In the genomic region with DNA sequence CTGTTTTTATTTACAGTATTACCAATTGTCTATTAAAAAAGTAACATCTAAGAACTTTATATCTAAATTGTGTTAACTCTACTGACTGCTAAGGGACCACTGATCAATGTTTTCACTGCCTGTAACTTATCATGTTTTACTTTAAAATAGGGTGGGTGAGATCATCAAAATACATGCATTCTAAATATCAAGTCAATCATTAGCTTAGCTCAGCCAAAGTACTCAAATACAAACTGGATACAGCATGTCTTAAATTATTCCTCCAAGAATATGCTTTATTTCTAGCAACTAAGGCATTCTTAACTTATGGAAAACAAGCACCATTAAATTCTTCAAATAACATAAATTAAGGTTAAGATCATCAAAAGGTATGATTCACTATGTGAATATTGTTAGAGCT, we compare ENCODE assay signal across 16 cellular contexts.
DNase-seq lines count a peak whose midpoint lies in the region; ATAC-seq, FAIRE-seq and TF ChIP-seq lines count a peak whose summit lies in the region.
"Had no signal": no experiment of that assay in that cellular context is flagged by ENCODE, and none has a peak within 500 bp of the region (broad histone marks: within the 10 kb centered on the region; RNA-seq: fewer than 3 reads in every experiment).

No MANE protein-coding gene starts in this region.

- DNase-seq in DMS53 (lab: John Stamatoyannopoulos, UW) (peak; percentile 34), DMS53 treated with DMSO at 0.1 percent for 48 hours (lab: John Stamatoyannopoulos, UW; ENCODE audit: unreplicated experiment) (no peak), frontal cortex (ENCODE audit: low spot score in 2 of 2) (no peak), left kidney (ENCODE audit: low read depth, low spot score) (peak; percentile 9), renal cortical epithelial cell (ENCODE audit: low read depth) (peak; percentile 73), HUDEP-2 (lab: John Stamatoyannopoulos, UW; ENCODE audit: unreplicated experiment in 76 of 76) (no peak), NCI-H1105 (lab: John Stamatoyannopoulos, UW) (no peak)
- no peak for DNase-seq in activated CD8-positive, alpha-beta T cell treated with anti-CD3 and anti-CD28 coated beads for 36 hours
- DNase-seq: CD8-positive, alpha-beta T cell; DMS79 treated with DMSO at 0.1 percent for 48 hours; GF-D8; H9; IMR-90 had no signal

- CTCF ChIA-PET in activated CD8-positive, alpha-beta T cell treated with anti-CD3 and anti-CD28 coated beads for 36 hours (lab: Charles Lee), result no interaction called here

- H3K4me3 Mint-ChIP-seq in activated CD8-positive, alpha-beta T cell treated with anti-CD3 and anti-CD28 coated beads for 36 hours, result no peak overlapping the region
- H3K4me3 Mint-ChIP-seq: B cell; CD8-positive, alpha-beta T cell; H9 had no signal

- ATAC-seq in activated CD8-positive, alpha-beta T cell treated with anti-CD3 and anti-CD28 coated beads for 36 hours, result no peak
- ATAC-seq: CD8-positive, alpha-beta T cell; K562 had no signal

- intact Hi-C loops in activated CD8-positive, alpha-beta T cell treated with anti-CD3 and anti-CD28 coated beads for 36 hours (cut with micrococcal nuclease), result no loop called here

- FAIRE-seq in frontal cortex (lab: Jason Lieb, UNC), result peak; percentile 17
- FAIRE-seq: H1, K562 had no signal

- peaks cover 2% of the 10 kb centered on the region for H3K9me3 Mint-ChIP-seq in activated CD8-positive, alpha-beta T cell treated with anti-CD3 and anti-CD28 coated beads for 36 hours
- H3K9me3 Mint-ChIP-seq: H9 had no signal

- TF ChIP-seq CTCF in activated CD8-positive, alpha-beta T cell treated with anti-CD3 and anti-CD28 coated beads for 36 hours (IDR thresholded peaks at IDR 0.05), result no peak

- no peaks in the 10 kb centered on the region for H3K36me3 Mint-ChIP-seq in activated CD8-positive, alpha-beta T cell treated with anti-CD3 and anti-CD28 coated beads for 36 hours (ENCODE audit: low read depth)
- H3K36me3 Mint-ChIP-seq: CD8-positive, alpha-beta T cell had no signal

- POLR2A ChIA-PET in activated CD8-positive, alpha-beta T cell treated with anti-CD3 and anti-CD28 coated beads for 36 hours (lab: Charles Lee), result no interaction called here

- H3K27me3 Mint-ChIP-seq in activated CD8-positive, alpha-beta T cell treated with anti-CD3 and anti-CD28 coated beads for 36 hours, result no peaks in the 10 kb centered on the region
- H3K27me3 Mint-ChIP-seq: B cell had no signal

- H3K4me1 Mint-ChIP-seq in activated CD8-positive, alpha-beta T cell treated with anti-CD3 and anti-CD28 coated beads for 36 hours (ENCODE audit: low read depth), result no peaks in the 10 kb centered on the region
- H3K4me1 Mint-ChIP-seq: B cell, H9 had no signal

- no peak overlapping the region for H3K27ac Mint-ChIP-seq in activated CD8-positive, alpha-beta T cell treated with anti-CD3 and anti-CD28 coated beads for 36 hours
- H3K27ac Mint-ChIP-seq: B cell; CD8-positive, alpha-beta T cell; H9 had no signal

Comparison
In these comparisons a context has a peak if more than half of its experiments do, and no peak if none do; other contexts are left out.
1. DNase-seq: peak in DMS53 (single experiment), left kidney (single experiment) and renal cortical epithelial cell (single experiment); none in DMS53 treated with DMSO at 0.1 percent for 48 hours (single experiment), frontal cortex (0 of 2), activated CD8-positive, alpha-beta T cell treated with anti-CD3 and anti-CD28 coated beads for 36 hours (single experiment), HUDEP-2 (0 of 76) and NCI-H1105 (single experiment).